13 cellular contexts compared by ENCODE assay signal in the genomic region with DNA sequence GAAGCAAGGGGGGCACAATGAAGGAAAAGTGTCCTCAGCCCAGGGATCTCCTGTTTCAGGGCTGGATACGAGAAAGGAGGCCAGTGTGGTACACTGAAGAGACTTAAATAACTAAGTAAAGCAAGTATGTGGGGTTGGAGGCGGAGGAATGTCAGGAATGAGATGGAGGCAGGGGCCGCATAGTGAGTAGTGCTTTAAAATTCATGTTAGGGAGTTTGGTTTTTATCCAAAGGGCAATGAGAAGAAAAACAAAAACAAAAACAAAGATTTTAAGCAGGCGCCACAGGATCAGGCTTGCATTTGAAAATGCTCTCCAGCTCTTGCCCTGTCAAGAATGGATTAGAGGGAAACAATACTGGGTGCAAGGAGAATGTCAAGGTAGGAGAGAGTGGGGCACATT.
DNase-seq lines count a peak whose midpoint lies in the region; ATAC-seq and TF ChIP-seq lines count a peak whose summit lies in the region.
"Had no signal": no experiment of that assay in that cellular context is flagged by ENCODE, and none has a peak within 500 bp of the region (broad histone marks: within the 10 kb centered on the region; RNA-seq: fewer than 3 reads in every experiment).

No MANE protein-coding gene starts in this region.

- H2AFZ ChIP-seq in GM23338, result no peak overlapping the region

- peak overlapping the region; percentile 59 for H3K4me2 ChIP-seq in GM23338

- peaks cover 58% of the 10 kb centered on the region for H3K4me1 ChIP-seq in GM23338 (ENCODE audit: insufficient read depth)

- no peaks in the 10 kb centered on the region for H3K27me3 Mint-ChIP-seq in GM23338 (ENCODE audit: insufficient read depth, low read depth, poor library complexity)

- H3K9me2 ChIP-seq in GM23338 (ENCODE audit: insufficient read depth), result 0 out of 2 replicates have a peak, but pooled peaks cover 4% of the 10 kb centered on the region

- H4K20me1 ChIP-seq in GM23338 (replicated peaks; ENCODE audit: insufficient read depth), result no peaks in the 10 kb centered on the region

- H3F3A ChIP-seq in GM23338 (replicated peaks; ENCODE audit: low read depth), result peaks cover 19% of the 10 kb centered on the region

- DNase-seq in AG20443 (ENCODE audit: low spot score) (peak; percentile 28), GM23338 (ENCODE audit: low spot score) (peak; percentile 94), ecto neural progenitor cell (ENCODE audit: low spot score) (peak; percentile 52), myocyte (ENCODE audit: low read depth) (peak; percentile 44), activated T-cell treated with anti-CD3 and anti-CD28 coated beads for 4 hours (no peak), WERI-Rb-1 (no peak)
- DNase-seq: activated CD4-positive, alpha-beta T cell treated with anti-CD3 and anti-CD28 coated beads, Interleukin-2, amount 10 ng/mL, durations not matched to agents 7 days and 5 days; activated naive CD8-positive, alpha-beta T cell treated with anti-CD3 and anti-CD28 coated beads for 36 hours; effector memory CD8-positive, alpha-beta T cell; NCI-H2081 treated with DMSO at 0.1 percent for 48 hours had no signal

- peaks cover 18% of the 10 kb centered on the region; the same call in 1 of the 2 replicates for H3K79me2 ChIP-seq in GM23338 (replicated peaks; ENCODE audit: insufficient read depth)

- TF ChIP-seq CTCF in GM23338 (conservative IDR thresholded peaks at IDR 0.05; ENCODE audit: low read depth in 2 of 2), result no peak
- TF ChIP-seq CTCF in WERI-Rb-1 (IDR thresholded peaks at IDR 0.05; ENCODE audit: low read depth, low read length), result no peak

- no peaks in the 10 kb centered on the region for H3K9me3 Mint-ChIP-seq in GM23338
- H3K9me3 Mint-ChIP-seq: activated CD4-positive, alpha-beta T cell treated with anti-CD3 and anti-CD28 coated beads, Interleukin-2, amount 10 ng/mL, durations not matched to agents 7 days and 5 days; activated naive CD8-positive, alpha-beta T cell treated with anti-CD3 and anti-CD28 coated beads for 36 hours had no signal

- H3K4me3 ChIP-seq in GM23338 (peak overlapping the region; percentile 24; the same call in 1 of the 2 replicates), WERI-Rb-1 (ENCODE audit: low read depth, low read length) (no peak overlapping the region)
- H3K4me3 ChIP-seq: SK-N-MC had no signal

- no peaks in the 10 kb centered on the region for H3K9me3 ChIP-seq in WERI-Rb-1 (ENCODE audit: severe bottlenecking)

- no peaks in the 10 kb centered on the region for H3K36me3 ChIP-seq in GM23338 (ENCODE audit: insufficient read depth)
- no peaks in the 10 kb centered on the region for H3K36me3 ChIP-seq in WERI-Rb-1

- peaks cover 72% of the 10 kb centered on the region for H3K4me1 Mint-ChIP-seq in GM23338
- H3K4me1 Mint-ChIP-seq: activated CD4-positive, alpha-beta T cell treated with anti-CD3 and anti-CD28 coated beads, Interleukin-2, amount 10 ng/mL, durations not matched to agents 7 days and 5 days; activated naive CD8-positive, alpha-beta T cell treated with anti-CD3 and anti-CD28 coated beads for 36 hours had no signal

- H3K4me3 Mint-ChIP-seq in GM23338, result peak overlapping the region; percentile 38; the same call in 2 of the 3 replicates
- H3K4me3 Mint-ChIP-seq: activated CD4-positive, alpha-beta T cell treated with anti-CD3 and anti-CD28 coated beads, Interleukin-2, amount 10 ng/mL, durations not matched to agents 7 days and 5 days; activated naive CD8-positive, alpha-beta T cell treated with anti-CD3 and anti-CD28 coated beads for 36 hours; effector memory CD8-positive, alpha-beta T cell had no signal

- H3K27ac Mint-ChIP-seq in GM23338, result peak overlapping the region; percentile 93
- H3K27ac Mint-ChIP-seq: activated CD4-positive, alpha-beta T cell treated with anti-CD3 and anti-CD28 coated beads, Interleukin-2, amount 10 ng/mL, durations not matched to agents 7 days and 5 days; activated naive CD8-positive, alpha-beta T cell treated with anti-CD3 and anti-CD28 coated beads for 36 hours; effector memory CD8-positive, alpha-beta T cell had no signal

- H3K27ac ChIP-seq in GM23338 (ENCODE audit: low read depth), result peak overlapping the region; percentile 99
- H3K27ac ChIP-seq in WERI-Rb-1, result no peak overlapping the region
- H3K27ac ChIP-seq: SK-N-MC had no signal

- peak; percentile 83 for ATAC-seq in GM23338
- ATAC-seq in HG03108 (IDR thresholded peaks at IDR 0.05; ENCODE audit: unreplicated experiment), result no peak
- no peak for ATAC-seq in GM21576 (IDR thresholded peaks at IDR 0.05; ENCODE audit: unreplicated experiment)
- ATAC-seq: effector memory CD8-positive, alpha-beta T cell had no signal

- H3K27me3 ChIP-seq in GM23338 (ENCODE audit: insufficient read depth) (no peaks in the 10 kb centered on the region), WERI-Rb-1 (ENCODE audit: insufficient read depth, low read depth, severe bottlenecking) (no peaks in the 10 kb centered on the region)

- peaks cover 14% of the 10 kb centered on the region for H3K36me3 Mint-ChIP-seq in GM23338 (ENCODE audit: low read depth)
- H3K36me3 Mint-ChIP-seq: activated naive CD8-positive, alpha-beta T cell treated with anti-CD3 and anti-CD28 coated beads for 36 hours had no signal

TF ChIP-seq in GM23338, 12 proteins besides CTCF, POLR2A, EP300 and RAD21 (continues in another document):
- no peak for TF ChIP-seq JUNB (IDR thresholded peaks at IDR 0.05; ENCODE audit: unreplicated experiment)
- no peak for TF ChIP-seq ZNF331 (CRISPR knock-in tag; IDR thresholded peaks at IDR 0.05; ENCODE audit: low read depth)
- TF ChIP-seq POLR2AphosphoS5 (IDR thresholded peaks at IDR 0.05; ENCODE audit: low read depth), result no peak
- TF ChIP-seq, protein P1, sequence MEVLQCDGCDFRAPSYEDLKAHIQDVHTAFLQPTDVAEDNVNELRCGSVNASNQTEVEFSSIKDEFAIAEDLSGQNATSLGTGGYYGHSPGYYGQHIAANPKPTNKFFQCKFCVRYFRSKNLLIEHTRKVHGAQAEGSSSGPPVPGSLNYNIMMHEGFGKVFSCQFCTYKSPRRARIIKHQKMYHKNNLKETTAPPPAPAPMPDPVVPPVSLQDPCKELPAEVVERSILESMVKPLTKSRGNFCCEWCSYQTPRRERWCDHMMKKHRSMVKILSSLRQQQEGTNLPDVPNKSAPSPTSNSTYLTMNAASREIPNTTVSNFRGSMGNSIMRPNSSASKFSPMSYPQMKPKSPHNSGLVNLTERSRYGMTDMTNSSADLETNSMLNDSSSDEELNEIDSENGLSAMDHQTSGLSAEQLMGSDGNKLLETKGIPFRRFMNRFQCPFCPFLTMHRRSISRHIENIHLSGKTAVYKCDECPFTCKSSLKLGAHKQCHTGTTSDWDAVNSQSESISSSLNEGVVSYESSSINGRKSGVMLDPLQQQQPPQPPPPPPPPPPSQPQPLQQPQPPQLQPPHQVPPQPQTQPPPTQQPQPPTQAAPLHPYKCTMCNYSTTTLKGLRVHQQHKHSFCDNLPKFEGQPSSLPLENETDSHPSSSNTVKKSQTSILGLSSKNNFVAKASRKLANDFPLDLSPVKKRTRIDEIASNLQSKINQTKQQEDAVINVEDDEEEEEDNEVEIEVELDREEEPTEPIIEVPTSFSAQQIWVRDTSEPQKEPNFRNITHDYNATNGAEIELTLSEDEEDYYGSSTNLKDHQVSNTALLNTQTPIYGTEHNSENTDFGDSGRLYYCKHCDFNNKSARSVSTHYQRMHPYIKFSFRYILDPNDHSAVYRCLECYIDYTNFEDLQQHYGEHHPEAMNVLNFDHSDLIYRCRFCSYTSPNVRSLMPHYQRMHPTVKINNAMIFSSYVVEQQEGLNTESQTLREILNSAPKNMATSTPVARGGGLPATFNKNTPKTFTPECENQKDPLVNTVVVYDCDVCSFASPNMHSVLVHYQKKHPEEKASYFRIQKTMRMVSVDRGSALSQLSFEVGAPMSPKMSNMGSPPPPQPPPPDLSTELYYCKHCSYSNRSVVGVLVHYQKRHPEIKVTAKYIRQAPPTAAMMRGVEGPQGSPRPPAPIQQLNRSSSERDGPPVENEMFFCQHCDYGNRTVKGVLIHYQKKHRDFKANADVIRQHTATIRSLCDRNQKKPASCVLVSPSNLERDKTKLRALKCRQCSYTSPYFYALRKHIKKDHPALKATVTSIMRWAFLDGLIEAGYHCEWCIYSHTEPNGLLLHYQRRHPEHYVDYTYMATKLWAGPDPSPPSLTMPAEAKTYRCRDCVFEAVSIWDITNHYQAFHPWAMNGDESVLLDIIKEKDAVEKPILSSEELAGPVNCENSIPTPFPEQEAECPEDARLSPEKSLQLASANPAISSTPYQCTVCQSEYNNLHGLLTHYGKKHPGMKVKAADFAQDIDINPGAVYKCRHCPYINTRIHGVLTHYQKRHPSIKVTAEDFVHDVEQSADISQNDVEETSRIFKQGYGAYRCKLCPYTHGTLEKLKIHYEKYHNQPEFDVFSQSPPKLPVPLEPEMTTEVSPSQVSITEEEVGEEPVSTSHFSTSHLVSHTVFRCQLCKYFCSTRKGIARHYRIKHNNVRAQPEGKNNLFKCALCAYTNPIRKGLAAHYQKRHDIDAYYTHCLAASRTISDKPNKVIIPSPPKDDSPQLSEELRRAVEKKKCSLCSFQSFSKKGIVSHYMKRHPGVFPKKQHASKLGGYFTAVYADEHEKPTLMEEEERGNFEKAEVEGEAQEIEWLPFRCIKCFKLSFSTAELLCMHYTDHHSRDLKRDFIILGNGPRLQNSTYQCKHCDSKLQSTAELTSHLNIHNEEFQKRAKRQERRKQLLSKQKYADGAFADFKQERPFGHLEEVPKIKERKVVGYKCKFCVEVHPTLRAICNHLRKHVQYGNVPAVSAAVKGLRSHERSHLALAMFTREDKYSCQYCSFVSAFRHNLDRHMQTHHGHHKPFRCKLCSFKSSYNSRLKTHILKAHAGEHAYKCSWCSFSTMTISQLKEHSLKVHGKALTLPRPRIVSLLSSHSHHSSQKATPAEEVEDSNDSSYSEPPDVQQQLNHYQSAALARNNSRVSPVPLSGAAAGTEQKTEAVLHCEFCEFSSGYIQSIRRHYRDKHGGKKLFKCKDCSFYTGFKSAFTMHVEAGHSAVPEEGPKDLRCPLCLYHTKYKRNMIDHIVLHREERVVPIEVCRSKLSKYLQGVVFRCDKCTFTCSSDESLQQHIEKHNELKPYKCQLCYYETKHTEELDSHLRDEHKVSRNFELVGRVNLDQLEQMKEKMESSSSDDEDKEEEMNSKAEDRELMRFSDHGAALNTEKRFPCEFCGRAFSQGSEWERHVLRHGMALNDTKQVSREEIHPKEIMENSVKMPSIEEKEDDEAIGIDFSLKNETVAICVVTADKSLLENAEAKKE (CRISPR knock-in tag; IDR thresholded peaks at IDR 0.05), result 0 out of 2 replicates have a peak, but pooled peaks have one; percentile 48
- peak; percentile 35; the same call in 1 of the 2 replicates for TF ChIP-seq NANOG (IDR thresholded peaks at IDR 0.05; ENCODE audit: borderline replicate concordance)

Comparison
In these comparisons a context has a peak if more than half of its experiments do, and no peak if none do; other contexts are left out.
1. DNase-seq: peak in AG20443 (single experiment), GM23338 (single experiment), ecto neural progenitor cell (single experiment) and myocyte (single experiment); none in activated T-cell treated with anti-CD3 and anti-CD28 coated beads for 4 hours (single experiment) and WERI-Rb-1 (single experiment).